1 cellular context compared by ENCODE assay signal in the genomic region with DNA sequence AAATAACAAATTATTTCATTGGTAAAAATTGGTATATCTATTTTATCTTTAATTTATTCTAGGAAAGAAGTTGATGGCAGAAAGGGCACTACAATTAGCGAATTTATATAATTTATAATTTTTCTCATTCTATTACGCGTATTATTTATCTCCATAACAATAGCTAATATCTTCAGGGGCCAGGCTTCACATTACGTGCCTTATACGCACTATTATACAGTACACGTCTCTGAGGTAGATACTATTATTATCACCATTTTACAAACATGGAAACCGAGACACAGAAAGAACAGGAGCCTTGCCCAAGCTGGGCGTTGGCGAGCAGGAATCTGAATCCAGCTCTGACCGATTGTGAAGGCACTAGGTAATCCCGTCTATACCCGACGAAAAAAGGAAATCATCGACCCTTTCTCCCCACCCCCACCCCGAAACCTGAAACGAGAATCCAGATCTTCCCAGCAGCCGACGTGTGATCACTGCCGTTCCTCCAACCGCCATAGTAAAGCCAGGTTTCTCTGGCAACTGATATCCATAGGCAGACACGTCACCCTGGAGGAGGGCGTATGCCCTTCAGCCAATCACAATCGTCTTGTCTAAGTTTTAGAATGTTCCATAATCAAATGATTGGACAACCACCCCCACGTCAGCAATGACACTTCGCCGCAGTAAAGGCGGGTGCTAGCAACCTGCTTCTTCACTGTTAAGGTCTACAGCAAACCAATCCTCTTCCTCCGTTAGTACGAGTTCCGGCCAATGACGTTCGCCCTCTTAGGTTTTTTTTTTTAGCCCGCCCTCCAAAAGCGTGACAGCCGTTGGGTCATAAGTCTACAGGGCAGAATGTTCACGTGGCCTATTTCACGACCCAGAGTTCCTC.
TF ChIP-seq lines count a peak whose summit lies in the region.

A gene with protein sequence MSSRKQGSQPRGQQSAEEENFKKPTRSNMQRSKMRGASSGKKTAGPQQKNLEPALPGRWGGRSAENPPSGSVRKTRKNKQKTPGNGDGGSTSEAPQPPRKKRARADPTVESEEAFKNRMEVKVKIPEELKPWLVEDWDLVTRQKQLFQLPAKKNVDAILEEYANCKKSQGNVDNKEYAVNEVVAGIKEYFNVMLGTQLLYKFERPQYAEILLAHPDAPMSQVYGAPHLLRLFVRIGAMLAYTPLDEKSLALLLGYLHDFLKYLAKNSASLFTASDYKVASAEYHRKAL (minus strand): TSS at position 501 of the 874 bp plus-strand sequence. CDS start 9,672 bp downstream, outside the sequence.

TF ChIP-seq in GM12878, 131 proteins besides CTCF, POLR2A, EP300 and RAD21 (continued from another document):
- TF ChIP-seq TBL1XR1 (IDR thresholded peaks at IDR 0.05; ENCODE audit: low read depth, low read length) = no peak
- TF ChIP-seq, protein P1, sequence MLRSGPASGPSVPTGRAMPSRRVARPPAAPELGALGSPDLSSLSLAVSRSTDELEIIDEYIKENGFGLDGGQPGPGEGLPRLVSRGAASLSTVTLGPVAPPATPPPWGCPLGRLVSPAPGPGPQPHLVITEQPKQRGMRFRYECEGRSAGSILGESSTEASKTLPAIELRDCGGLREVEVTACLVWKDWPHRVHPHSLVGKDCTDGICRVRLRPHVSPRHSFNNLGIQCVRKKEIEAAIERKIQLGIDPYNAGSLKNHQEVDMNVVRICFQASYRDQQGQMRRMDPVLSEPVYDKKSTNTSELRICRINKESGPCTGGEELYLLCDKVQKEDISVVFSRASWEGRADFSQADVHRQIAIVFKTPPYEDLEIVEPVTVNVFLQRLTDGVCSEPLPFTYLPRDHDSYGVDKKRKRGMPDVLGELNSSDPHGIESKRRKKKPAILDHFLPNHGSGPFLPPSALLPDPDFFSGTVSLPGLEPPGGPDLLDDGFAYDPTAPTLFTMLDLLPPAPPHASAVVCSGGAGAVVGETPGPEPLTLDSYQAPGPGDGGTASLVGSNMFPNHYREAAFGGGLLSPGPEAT (IDR thresholded peaks at IDR 0.05; ENCODE audit: low read depth) = 0 out of 2 replicates have a peak, but pooled peaks have one; percentile 50
